ENCODE assay signal across 16 cellular contexts in genomic region chr7:28142650-28143049, GRCh38. TPM values are rescaled to one million over a fixed set of nuclear protein-coding genes. Genes with fewer than 3 reads are reported as not detected.
DNase-seq lines count a peak whose midpoint lies in the region; ATAC-seq, FAIRE-seq and TF ChIP-seq lines count a peak whose summit lies in the region.
"Had no signal": no experiment of that assay in that cellular context is flagged by ENCODE, and none has a peak within 500 bp of the region (broad histone marks: within the 10 kb centered on the region; RNA-seq: fewer than 3 reads in every experiment).

No MANE protein-coding gene starts in this region.

- intact Hi-C loops in K562 (cut with micrococcal nuclease): no loop called here

- H3K36me3 Mint-ChIP-seq in GM23338 (ENCODE audit: low read depth): no peaks in the 10 kb centered on the region; the same call in 2 of the 3 replicates
- peaks cover 8% of the 10 kb centered on the region for H3K36me3 Mint-ChIP-seq in memory B cell

- CTCF ChIA-PET in K562 (lab: Yijun Ruan, JAX; ENCODE audit: low intra/inter-chr PET ratio): no interaction called here

- peaks cover 40% of the 10 kb centered on the region for H3K4me1 ChIP-seq in BE2C
- 0 out of 2 replicates have a peak, but pooled peaks cover 6% of the 10 kb centered on the region for H3K4me1 ChIP-seq in GM23338 (ENCODE audit: insufficient read depth)
- no peaks in the 10 kb centered on the region for H3K4me1 ChIP-seq in K562 (replicated peaks in 1 of 2; ENCODE audit: control insufficient read depth in 2 of 2, insufficient read depth in 2 of 2, low read length in 2 of 2)
- H3K4me1 ChIP-seq: lower lobe of right lung had no signal

- H2AFZ ChIP-seq in GM23338 (no peak overlapping the region), K562 (ENCODE audit: low read depth, low read length) (no peak overlapping the region)

- TF ChIP-seq CTCF in BE2C (IDR thresholded peaks at IDR 0.05; ENCODE audit: low read depth, low read length): peak; percentile 27; the same call in 1 of the 2 replicates
- TF ChIP-seq CTCF in GM23338 (conservative IDR thresholded peaks at IDR 0.05; ENCODE audit: low read depth in 2 of 2): peak; percentile 19 to 49; a peak in 2 of 4 replicates
- no peak for TF ChIP-seq CTCF in K562 (IDR thresholded peaks at IDR 0.05 in 2 of 3, conservative IDR thresholded peaks at IDR 0.05 in 1 of 3; ENCODE audit: insufficient read depth in 2 of 3, low read depth in 1 of 3, low read length in 3 of 3)

- POLR2A ChIA-PET in K562 (lab: Yijun Ruan, JAX): no interaction called here

- DNase-seq in BE2C (no peak), GM23338 (ENCODE audit: low spot score) (no peak), K562 (ENCODE audit: extremely low read depth in 1 of 4, low spot score in 3 of 4) (no peak), memory B cell (ENCODE audit: low spot score in 2 of 2) (no peak), SW 1271 (lab: John Stamatoyannopoulos, UW) (no peak), NCI-H526 (lab: John Stamatoyannopoulos, UW) (no peak), NCI-H2196 treated with DMSO at 0.1 percent for 48 hours (lab: John Stamatoyannopoulos, UW; ENCODE audit: unreplicated experiment) (no peak), NCI-H1092 treated with DMSO at 0.1 percent for 48 hours (lab: John Stamatoyannopoulos, UW) (no peak)
- DNase-seq: activated CD4-positive, CD25-positive, alpha-beta regulatory T cell treated with anti-CD3 and anti-CD28 coated beads, Interleukin-2, amount 50 U/mL, for 72 hours; activated T-cell treated with anti-CD3 and anti-CD28 coated beads, Interleukin-2, amount 50 U/mL, for 4 hours; glutamatergic neuron; lower lobe of right lung; NCI-H146; NCI-H526 treated with DMSO at 0.1 percent for 48 hours; ovary; stimulated activated CD8-positive, alpha-beta memory T cell treated with anti-CD3 and anti-CD28 coated beads, Interleukin-4, amount 100 ng/mL, for 48 hours had no signal

- H3K4me2 ChIP-seq in GM23338: no peak overlapping the region
- no peak overlapping the region for H3K4me2 ChIP-seq in K562 (ENCODE audit: insufficient read depth, low read length)

- BruUV-seq in K562 (replicated peaks; lab: Mats Ljungman, UMichigan): no TSS peak

- H3K4me3 Mint-ChIP-seq in GM23338: no peak overlapping the region
- no peak overlapping the region for H3K4me3 Mint-ChIP-seq in memory B cell
- H3K4me3 Mint-ChIP-seq: activated T-cell treated with anti-CD3 and anti-CD28 coated beads, Interleukin-2, amount 50 U/mL, for 4 hours had no signal

- no peak for TF ChIP-seq POLR2A in K562 (conservative IDR thresholded peaks at IDR 0.05)

- H3K9me3 Mint-ChIP-seq in GM23338: no peaks in the 10 kb centered on the region
- H3K9me3 Mint-ChIP-seq in memory B cell: no peaks in the 10 kb centered on the region
- H3K9me3 Mint-ChIP-seq: activated T-cell treated with anti-CD3 and anti-CD28 coated beads, Interleukin-2, amount 50 U/mL, for 4 hours had no signal

- H3K9me2 ChIP-seq in GM23338 (ENCODE audit: insufficient read depth): no peaks in the 10 kb centered on the region

- H3K4me3 ChIP-seq in BE2C (ENCODE audit: low read depth, low read length) (no peak overlapping the region), GM23338 (no peak overlapping the region), K562 (no peak overlapping the region)
- H3K4me3 ChIP-seq: lower lobe of right lung, ovary had no signal

- peak; percentile 73 for ATAC-seq in GM23338
- peak; percentile 61 for ATAC-seq in K562
- peak; percentile 63 for ATAC-seq in memory B cell (ENCODE audit: low read depth)
- ATAC-seq: activated T-cell treated with anti-CD3 and anti-CD28 coated beads, Interleukin-2, amount 50 U/mL, for 4 hours had no signal

- WGBS in K562 (ENCODE audit: insufficient coverage, low coverage, missing lambda C conversion rate): 13% methylated on average over 3 of the region's 3 CpGs

- no peak for TF ChIP-seq EP300 in K562 (IDR thresholded peaks at IDR 0.05; ENCODE audit: low read length)

- H3K4me1 Mint-ChIP-seq in GM23338 (peaks cover 13% of the 10 kb centered on the region), memory B cell (peaks cover 18% of the 10 kb centered on the region)

- H3K27ac ChIP-seq in GM23338 (ENCODE audit: low read depth) (no peak overlapping the region), K562 (ENCODE audit: extremely low read depth, low read depth, low read length) (no peak overlapping the region)
- H3K27ac ChIP-seq: lower lobe of right lung, ovary had no signal

- H3K9ac ChIP-seq in K562 (ENCODE audit: insufficient read depth in 1 of 2, low read depth in 2 of 2, low read length in 2 of 2): no peak overlapping the region

- H3K27ac Mint-ChIP-seq in GM23338: no peak overlapping the region
- peak overlapping the region; percentile 74 for H3K27ac Mint-ChIP-seq in memory B cell

- H3K9me3 ChIP-seq in BE2C (no peaks in the 10 kb centered on the region), K562 (replicated peaks; ENCODE audit: control insufficient read depth, insufficient read depth, low read depth, low read length) (no peaks in the 10 kb centered on the region)
- H3K9me3 ChIP-seq: lower lobe of right lung, ovary had no signal

- H3K36me3 ChIP-seq in BE2C (peaks cover 7% of the 10 kb centered on the region; the same call in 1 of the 2 replicates), GM23338 (ENCODE audit: insufficient read depth) (no peaks in the 10 kb centered on the region), K562 (ENCODE audit: control insufficient read depth, insufficient read depth, low read length) (no peaks in the 10 kb centered on the region)
- H3K36me3 ChIP-seq: lower lobe of right lung, ovary had no signal

- H4K20me1 ChIP-seq in GM23338 (replicated peaks; ENCODE audit: insufficient read depth): no peaks in the 10 kb centered on the region; the same call in 1 of the 2 replicates
- no peaks in the 10 kb centered on the region; the same call in 1 of the 2 replicates for H4K20me1 ChIP-seq in K562 (replicated peaks; ENCODE audit: control insufficient read depth, insufficient read depth, low read length)

- no peaks in the 10 kb centered on the region for H3K27me3 ChIP-seq in BE2C
- H3K27me3 ChIP-seq in GM23338 (ENCODE audit: insufficient read depth): no peaks in the 10 kb centered on the region
- peaks cover 0 to 2% of the 10 kb centered on the region in 2 experiments; a peak in 3 of 5 replicates for H3K27me3 ChIP-seq in K562 (ENCODE audit: control insufficient read depth in 2 of 2, insufficient read depth in 2 of 2, low read length in 2 of 2)
- H3K27me3 ChIP-seq: ovary had no signal

- peak in 1 of 2 experiments; percentile 35; a peak in 2 of 4 replicates for TF ChIP-seq RAD21 in K562 (CRISPR knock-in tag; conservative IDR thresholded peaks at IDR 0.05 in 1 of 2, IDR thresholded peaks at IDR 0.05 in 1 of 2)

- in situ Hi-C loops in K562 (cut with MboI): no loop called here

- H3K9me1 ChIP-seq in K562 (ENCODE audit: control insufficient read depth, insufficient read depth, low read length): no peaks in the 10 kb centered on the region

- H3F3A ChIP-seq in GM23338 (replicated peaks; ENCODE audit: low read depth): no peaks in the 10 kb centered on the region

- H3K79me2 ChIP-seq in GM23338 (replicated peaks; ENCODE audit: insufficient read depth) (peaks cover 32% of the 10 kb centered on the region), K562 (ENCODE audit: control insufficient read depth, insufficient read depth, low read length) (no peaks in the 10 kb centered on the region)

- H3K27me3 Mint-ChIP-seq in GM23338 (ENCODE audit: insufficient read depth, low read depth, poor library complexity) (no peaks in the 10 kb centered on the region), memory B cell (no peaks in the 10 kb centered on the region)

- FAIRE-seq in K562 (lab: Jason Lieb, UNC): no peak

TF ChIP-seq in GM23338, 12 proteins besides CTCF, POLR2A, EP300 and RAD21 (continues in another document):
- TF ChIP-seq EZH2 (IDR thresholded peaks at IDR 0.05; ENCODE audit: low read depth, unreplicated experiment): no peak
- TF ChIP-seq ZNF331 (CRISPR knock-in tag; IDR thresholded peaks at IDR 0.05; ENCODE audit: low read depth): no peak
- TF ChIP-seq STAT1 (IDR thresholded peaks at IDR 0.05; ENCODE audit: unreplicated experiment): no peak

RNA-seq across cellular contexts. Expression of gene JAZF1, which starts 37.9 kb away (rescaled TPM):
- 43.4 TPM for polyA plus RNA-seq in BE2C (2012; ENCODE audit: insufficient read depth, insufficient read length, low read depth)
- total RNA-seq in GM23338 (2014; rRNA removed; shearing (Covaris generic)): 21.4 and 22.2 TPM in 2 replicates
- polyA plus RNA-seq in GM23338 (2016; fragmentation: Nextera tagmentation; extraction: Ambion mirVana) (10.8 and 12.2 TPM in 2 replicates), K562 (2011; rRNA removed) (0.06 and 0.11 TPM in 2 replicates), K562 (2014; fragmentation: Illumina TruSeq; extraction: Trizol) (0.19 and 0.24 TPM in 2 replicates), K562 (2014; fragmentation: Nextera tagmentation; extraction: Ambion mirVana) (under 1 TPM; 0.08 to 0.13 TPM), K562 (2014; rRNA removed) (not detected in 2 replicates)
- 0.23 and 0.30 TPM in 2 replicates for total RNA-seq in K562 (2011; cell fraction: chromatin; rRNA removed; ENCODE audit: low replicate concordance)
- total RNA-seq in K562 (2011; cell fraction: nucleolus; rRNA removed): 0.13 TPM in 1 of 2 replicates, not detected in the other
- 0.22 and 0.69 TPM in 2 replicates for total RNA-seq in K562 (2011; cell fraction: nucleoplasm; rRNA removed)
- total RNA-seq in K562 (2014; rRNA removed) (0.04 TPM in 1 of 2 replicates, not detected in the other), K562 (2014; rRNA removed; fragmentation: Illumina TruSeq; extraction: Trizol) (0.19 TPM in 1 of 2 replicates, not detected in the other), K562 (2015; rRNA removed; fragmentation: Illumina TruSeq; extraction: Trizol) (0.04 TPM in 1 of 2 replicates, not detected in the other), K562 (2021) (0.20 and 0.64 TPM in 2 replicates)
- 0.09 TPM in 1 of 2 replicates, not detected in the other for polyA plus RNA-seq in K562 (2011; cell fraction: cytosol; rRNA removed)
- polyA plus RNA-seq in K562 (2011; cell fraction: nucleus; rRNA removed): 0.08 and 0.40 TPM in 2 replicates
- 0.23 and 0.46 TPM in 2 replicates for polyA plus RNA-seq in K562 (2012)
- polyA minus RNA-seq in K562 (2011; rRNA and poly(A)+ RNA removed): 0.09 TPM in 1 of 2 replicates, not detected in the other
- not detected in 2 replicates for polyA minus RNA-seq in K562 (2011; cell fraction: cytosol; rRNA and poly(A)+ RNA removed)
- polyA minus RNA-seq in K562 (2011; cell fraction: nucleus; rRNA and poly(A)+ RNA removed): 0.22 and 0.27 TPM in 2 replicates

Comparison
In these comparisons a context has a peak if more than half of its experiments do, and no peak if none do; other contexts are left out.
1. CTCF ChIP-seq: peak in BE2C (single experiment) and GM23338 (2 of 2); none in K562 (0 of 3).
2. RNA of gene JAZF1, which starts 37.9 kb away (total RNA-seq): 21.4 to 22.2 TPM in GM23338; 0.04 to 0.69 TPM in K562; every median in the first group is over 10 times any median in the second.
3. Peak in every context shown above with its lines, with median percentiles within 50 percentile points of each other: ATAC-seq.